Comparison of ENCODE assay signal across 1 cellular context in genomic region chr2:11478899-11479605, GRCh38.
TF ChIP-seq lines count a peak whose summit lies in the region.

No MANE protein-coding gene starts in this region.

TF ChIP-seq in HepG2, 621 proteins besides CTCF, POLR2A, EP300 and RAD21 (continued from another document):
- TF ChIP-seq, protein P1, sequence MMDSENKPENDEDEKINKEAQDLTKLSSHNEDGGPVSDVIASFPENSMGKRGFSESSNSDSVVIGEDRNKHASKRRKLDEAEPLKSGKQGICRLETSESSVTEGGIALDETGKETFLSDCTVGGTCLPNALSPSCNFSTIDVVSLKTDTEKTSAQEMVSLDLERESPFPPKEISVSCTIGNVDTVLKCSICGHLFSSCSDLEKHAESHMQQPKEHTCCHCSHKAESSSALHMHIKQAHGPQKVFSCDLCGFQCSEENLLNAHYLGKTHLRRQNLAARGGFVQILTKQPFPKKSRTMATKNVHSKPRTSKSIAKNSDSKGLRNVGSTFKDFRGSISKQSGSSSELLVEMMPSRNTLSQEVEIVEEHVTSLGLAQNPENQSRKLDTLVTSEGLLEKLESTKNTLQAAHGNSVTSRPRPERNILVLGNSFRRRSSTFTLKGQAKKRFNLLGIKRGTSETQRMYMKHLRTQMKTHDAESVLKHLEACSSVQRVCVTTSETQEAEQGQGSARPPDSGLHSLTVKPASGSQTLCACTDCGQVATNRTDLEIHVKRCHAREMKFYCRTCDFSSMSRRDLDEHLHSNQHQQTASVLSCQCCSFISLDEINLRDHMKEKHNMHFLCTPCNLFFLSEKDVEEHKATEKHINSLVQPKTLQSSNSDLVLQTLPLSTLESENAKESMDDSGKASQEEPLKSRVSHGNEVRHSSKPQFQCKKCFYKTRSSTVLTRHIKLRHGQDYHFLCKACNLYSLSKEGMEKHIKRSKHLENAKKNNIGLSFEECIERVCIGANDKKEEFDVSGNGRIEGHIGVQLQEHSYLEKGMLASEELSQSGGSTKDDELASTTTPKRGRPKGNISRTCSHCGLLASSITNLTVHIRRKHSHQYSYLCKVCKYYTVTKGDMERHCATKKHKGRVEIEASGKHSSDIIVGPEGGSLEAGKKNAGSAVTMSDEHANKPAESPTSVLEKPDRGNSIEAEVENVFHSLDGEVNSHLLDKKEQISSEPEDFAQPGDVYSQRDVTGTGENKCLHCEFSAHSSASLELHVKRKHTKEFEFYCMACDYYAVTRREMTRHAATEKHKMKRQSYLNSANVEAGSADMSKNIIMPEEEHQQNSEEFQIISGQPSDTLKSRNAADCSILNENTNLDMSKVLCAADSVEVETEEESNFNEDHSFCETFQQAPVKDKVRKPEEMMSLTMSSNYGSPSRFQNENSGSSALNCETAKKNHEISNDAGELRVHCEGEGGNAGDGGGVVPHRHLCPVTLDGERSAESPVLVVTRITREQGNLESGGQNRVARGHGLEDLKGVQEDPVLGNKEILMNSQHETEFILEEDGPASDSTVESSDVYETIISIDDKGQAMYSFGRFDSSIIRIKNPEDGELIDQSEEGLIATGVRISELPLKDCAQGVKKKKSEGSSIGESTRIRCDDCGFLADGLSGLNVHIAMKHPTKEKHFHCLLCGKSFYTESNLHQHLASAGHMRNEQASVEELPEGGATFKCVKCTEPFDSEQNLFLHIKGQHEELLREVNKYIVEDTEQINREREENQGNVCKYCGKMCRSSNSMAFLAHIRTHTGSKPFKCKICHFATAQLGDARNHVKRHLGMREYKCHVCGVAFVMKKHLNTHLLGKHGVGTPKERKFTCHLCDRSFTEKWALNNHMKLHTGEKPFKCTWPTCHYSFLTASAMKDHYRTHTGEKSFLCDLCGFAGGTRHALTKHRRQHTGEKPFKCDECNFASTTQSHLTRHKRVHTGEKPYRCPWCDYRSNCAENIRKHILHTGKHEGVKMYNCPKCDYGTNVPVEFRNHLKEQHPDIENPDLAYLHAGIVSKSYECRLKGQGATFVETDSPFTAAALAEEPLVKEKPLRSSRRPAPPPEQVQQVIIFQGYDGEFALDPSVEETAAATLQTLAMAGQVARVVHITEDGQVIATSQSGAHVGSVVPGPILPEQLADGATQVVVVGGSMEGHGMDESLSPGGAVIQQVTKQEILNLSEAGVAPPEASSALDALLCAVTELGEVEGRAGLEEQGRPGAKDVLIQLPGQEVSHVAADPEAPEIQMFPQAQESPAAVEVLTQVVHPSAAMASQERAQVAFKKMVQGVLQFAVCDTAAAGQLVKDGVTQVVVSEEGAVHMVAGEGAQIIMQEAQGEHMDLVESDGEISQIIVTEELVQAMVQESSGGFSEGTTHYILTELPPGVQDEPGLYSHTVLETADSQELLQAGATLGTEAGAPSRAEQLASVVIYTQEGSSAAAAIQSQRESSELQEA (CRISPR knock-in tag; IDR thresholded peaks at IDR 0.05; ENCODE audit: not compliant biosample characterization): no peak
- no peak for TF ChIP-seq ZNF549 (CRISPR knock-in tag; IDR thresholded peaks at IDR 0.05)
- TF ChIP-seq ZNF234 (CRISPR knock-in tag; conservative IDR thresholded peaks at IDR 0.05): no peak
- no peak for TF ChIP-seq ZZZ3 (CRISPR knock-in tag; IDR thresholded peaks at IDR 0.05; ENCODE audit: borderline replicate concordance)
- 0 out of 2 replicates have a peak, but pooled peaks have one; percentile 45 for TF ChIP-seq ZNF720 (CRISPR knock-in tag; IDR thresholded peaks at IDR 0.05)
- TF ChIP-seq, protein P2, sequence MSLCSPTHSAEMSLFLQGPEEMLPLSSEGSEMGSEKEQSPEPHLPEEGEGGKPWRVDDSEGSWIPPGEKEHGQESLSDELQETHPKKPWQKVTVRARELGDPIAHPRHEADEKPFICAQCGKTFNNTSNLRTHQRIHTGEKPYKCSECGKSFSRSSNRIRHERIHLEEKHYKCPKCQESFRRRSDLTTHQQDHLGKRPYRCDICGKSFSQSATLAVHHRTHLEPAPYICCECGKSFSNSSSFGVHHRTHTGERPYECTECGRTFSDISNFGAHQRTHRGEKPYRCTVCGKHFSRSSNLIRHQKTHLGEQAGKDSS (CRISPR knock-in tag; IDR thresholded peaks at IDR 0.05; ENCODE audit: borderline replicate concordance, low read depth): no peak
- no peak for TF ChIP-seq PHF5A (CRISPR knock-in tag; IDR thresholded peaks at IDR 0.05; ENCODE audit: low read depth, unreplicated experiment)
- no peak for TF ChIP-seq NFKBIZ (CRISPR knock-in tag; IDR thresholded peaks at IDR 0.05)
- TF ChIP-seq ZNF703 (CRISPR knock-in tag; IDR thresholded peaks at IDR 0.05; ENCODE audit: borderline replicate concordance): no peak
- no peak for TF ChIP-seq ZNF460 (CRISPR knock-in tag; IDR thresholded peaks at IDR 0.05; ENCODE audit: borderline replicate concordance)
- TF ChIP-seq, protein P3, sequence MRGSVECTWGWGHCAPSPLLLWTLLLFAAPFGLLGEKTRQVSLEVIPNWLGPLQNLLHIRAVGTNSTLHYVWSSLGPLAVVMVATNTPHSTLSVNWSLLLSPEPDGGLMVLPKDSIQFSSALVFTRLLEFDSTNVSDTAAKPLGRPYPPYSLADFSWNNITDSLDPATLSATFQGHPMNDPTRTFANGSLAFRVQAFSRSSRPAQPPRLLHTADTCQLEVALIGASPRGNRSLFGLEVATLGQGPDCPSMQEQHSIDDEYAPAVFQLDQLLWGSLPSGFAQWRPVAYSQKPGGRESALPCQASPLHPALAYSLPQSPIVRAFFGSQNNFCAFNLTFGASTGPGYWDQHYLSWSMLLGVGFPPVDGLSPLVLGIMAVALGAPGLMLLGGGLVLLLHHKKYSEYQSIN (CRISPR knock-in tag; IDR thresholded peaks at IDR 0.05; ENCODE audit: borderline replicate concordance): no peak
- no peak for TF ChIP-seq RBM39 (IDR thresholded peaks at IDR 0.05; ENCODE audit: low read depth, low read length, poor library complexity, severe bottlenecking)
- TF ChIP-seq RFX3 (CRISPR knock-in tag; IDR thresholded peaks at IDR 0.05): no peak
- TF ChIP-seq ATF4 (CRISPR knock-in tag; IDR thresholded peaks at IDR 0.05): no peak
- peak; percentile 89; the same call in 1 of the 2 replicates for TF ChIP-seq ZBTB38 (CRISPR knock-in tag; IDR thresholded peaks at IDR 0.05)
- TF ChIP-seq ZNF20 (CRISPR knock-in tag; IDR thresholded peaks at IDR 0.05): no peak
- 0 out of 2 replicates have a peak, but pooled peaks have one; percentile 10 for TF ChIP-seq RARA (CRISPR knock-in tag; IDR thresholded peaks at IDR 0.05)
